In genomic region chr3:9812870-9813483, GRCh38 we compare ENCODE assay signal across 24 cellular contexts. TPM values are rescaled to one million over a fixed set of nuclear protein-coding genes. Genes with fewer than 3 reads are reported as not detected.
DNase-seq lines count a peak whose midpoint lies in the region; ATAC-seq, FAIRE-seq and TF ChIP-seq lines count a peak whose summit lies in the region.
"Had no signal": no experiment of that assay in that cellular context is flagged by ENCODE, and none has a peak within 500 bp of the region (broad histone marks: within the 10 kb centered on the region; RNA-seq: fewer than 3 reads in every experiment).

No MANE protein-coding gene starts in this region.

- no peaks in the 10 kb centered on the region for H3K27me3 ChIP-seq in GM12878 (replicated peaks in 1 of 2; ENCODE audit: control insufficient read depth in 2 of 2, insufficient read depth in 2 of 2, low read length in 1 of 2)
- H3K27me3 ChIP-seq: BE2C had no signal

- POLR2A ChIA-PET in GM12878 (lab: Charles Lee), result interaction anchor here (1.4 kb wide), 2 partner anchors 18 kb away, joined by 3 to 4 read pairs; no protein-coding TSS in a partner anchor

- peaks cover 24% of the 10 kb centered on the region for H3K36me3 Mint-ChIP-seq in T-helper 1 cell treated with Interleukin-12 subunit alpha and Interleukin-12 subunit beta and Interleukin-4 antibody, amounts not matched to agents 30 μg/mL and 1 μg/mL, for 36 hours (ENCODE audit: low read depth)
- H3K36me3 Mint-ChIP-seq in stimulated activated naive B cell treated with anti-CD40 and anti-IgM and Interleukin-4, amounts not matched to agents 10 μg/mL and 1 μg/mL and 100 μg/mL, for 72 hours, result peaks cover 40 to 54% of the 10 kb centered on the region in 2 donors

- H3K4me3 Mint-ChIP-seq in T-helper 1 cell treated with Interleukin-12 subunit alpha and Interleukin-12 subunit beta and Interleukin-4 antibody, amounts not matched to agents 30 μg/mL and 1 μg/mL, for 36 hours, result no peak overlapping the region
- H3K4me3 Mint-ChIP-seq in stimulated activated naive B cell treated with anti-CD40 and anti-IgM and Interleukin-4, amounts not matched to agents 10 μg/mL and 1 μg/mL and 100 μg/mL, for 72 hours, result no peak overlapping the region
- H3K4me3 Mint-ChIP-seq: CD14-positive monocyte had no signal

- 99% methylated on average over 9 of the region's 9 CpGs for WGBS in GM12878 (ENCODE audit: insufficient coverage, insufficient replicate concordance, low lambda C conversion rate, missing lambda C conversion rate)

- H3K27me3 Mint-ChIP-seq in T-helper 1 cell treated with Interleukin-12 subunit alpha and Interleukin-12 subunit beta and Interleukin-4 antibody, amounts not matched to agents 30 μg/mL and 1 μg/mL, for 36 hours (ENCODE audit: low read depth), result no peaks in the 10 kb centered on the region
- H3K27me3 Mint-ChIP-seq in stimulated activated naive B cell treated with anti-CD40 and anti-IgM and Interleukin-4, amounts not matched to agents 10 μg/mL and 1 μg/mL and 100 μg/mL, for 72 hours, result no peaks in the 10 kb centered on the region

- no peak for FAIRE-seq in GM12892 (lab: Jason Lieb, UNC)
- no peak for FAIRE-seq in GM12878 (lab: Jason Lieb, UNC)
- FAIRE-seq: D721Med, RCC 7860 had no signal

- H3K36me3 ChIP-seq in GM12878 (ENCODE audit: control insufficient read depth in 2 of 2, insufficient read depth in 2 of 2, low read length in 1 of 2), result no peaks in the 10 kb centered on the region; a peak in 2 of 4 replicates
- H3K36me3 ChIP-seq: BE2C had no signal

- BruUV-seq in GM12878 (replicated peaks; lab: Mats Ljungman, UMichigan), result no TSS peak

- ATAC-seq in GM12878 (no peak), GM18517 (IDR thresholded peaks at IDR 0.05; ENCODE audit: unreplicated experiment) (no peak)
- no peak for ATAC-seq in stimulated activated naive B cell treated with anti-CD40 and anti-IgM and Interleukin-4, amounts not matched to agents 10 μg/mL and 1 μg/mL and 100 μg/mL, for 72 hours (replicated peaks)
- ATAC-seq: HCT116 had no signal

- RAD21 ChIA-PET in GM12878 (lab: Charles Lee; ENCODE audit: unreplicated experiment), result no interaction called here

- TF ChIP-seq POLR2A in GM12892 (IDR thresholded peaks at IDR 0.05; ENCODE audit: low read depth, low read length), result peak; percentile 40; the same call in 1 of the 2 replicates
- peak; percentile 49 for TF ChIP-seq POLR2A in GM12878 (IDR thresholded peaks at IDR 0.05; ENCODE audit: low read depth, low read length)

- TF ChIP-seq RAD21 in GM12878 (IDR thresholded peaks at IDR 0.05; ENCODE audit: insufficient read depth, low read depth, low read length), result no peak

- peaks cover 10% of the 10 kb centered on the region for H3K4me1 ChIP-seq in GM12878 (ENCODE audit: control insufficient read depth, insufficient read depth, low read length)
- H3K4me1 ChIP-seq: BE2C had no signal

- H3K9ac ChIP-seq in GM12878 (ENCODE audit: control insufficient read depth, insufficient read depth, low read length), result no peak overlapping the region
- H3K9ac ChIP-seq: SK-N-SH had no signal

- no peak overlapping the region for H3K4me2 ChIP-seq in GM12878 (ENCODE audit: control insufficient read depth, insufficient read depth)
- H3K4me2 ChIP-seq: SK-N-SH had no signal

- SMC1A ChIA-PET in GM12878 (lab: Charles Lee; ENCODE audit: uncharacterized antibody, unreplicated experiment), result no interaction called here

- no peak overlapping the region for H2AFZ ChIP-seq in GM12878 (ENCODE audit: control insufficient read depth, low read depth, low read length)

- DNase-seq in T-helper 1 cell (no peak), GM12892 (ENCODE audit: insufficient read length) (no peak), GM12878 (ENCODE audit: low read depth, low spot score) (no peak), globus pallidus (ENCODE audit: low spot score) (no peak)
- DNase-seq in stimulated activated naive B cell treated with anti-CD40 and anti-IgM and Interleukin-4, amounts not matched to agents 10 μg/mL and 1 μg/mL and 100 μg/mL, for 72 hours, result no peak
- DNase-seq: BE2C, Kasumi-1, MV-4-11, NCI-H1105, NCI-H1436 treated with DMSO at 0.1 percent for 48 hours, NCI-H1930, NCI-H2107, NCI-H524, NCI-H774, SIG-M5, SK-N-SH had no signal

- CTCF ChIA-PET in GM12878 (lab: Yijun Ruan, JAX), result no interaction called here

- H3K9me3 ChIP-seq in GM12878 (replicated peaks; ENCODE audit: control insufficient read depth, insufficient read depth, low read length), result no peaks in the 10 kb centered on the region
- H3K9me3 ChIP-seq: BE2C, SK-N-SH had no signal

- H3K27ac ChIP-seq in GM12878 (ENCODE audit: control insufficient read depth, insufficient read depth), result no peak overlapping the region
- H3K27ac ChIP-seq: 22Rv1 had no signal

- peaks cover 28% of the 10 kb centered on the region for H3K4me1 Mint-ChIP-seq in T-helper 1 cell treated with Interleukin-12 subunit alpha and Interleukin-12 subunit beta and Interleukin-4 antibody, amounts not matched to agents 30 μg/mL and 1 μg/mL, for 36 hours (ENCODE audit: low read depth)
- H3K4me1 Mint-ChIP-seq in stimulated activated naive B cell treated with anti-CD40 and anti-IgM and Interleukin-4, amounts not matched to agents 10 μg/mL and 1 μg/mL and 100 μg/mL, for 72 hours, result peaks cover 26 to 38% of the 10 kb centered on the region in 2 donors

- H3K79me2 ChIP-seq in GM12878 (ENCODE audit: control insufficient read depth, insufficient read depth, low read length), result no peaks in the 10 kb centered on the region

- in situ Hi-C loops in GM12878 (cut with MboI), result no loop called here

- H4K20me1 ChIP-seq in GM12878 (ENCODE audit: control insufficient read depth, insufficient read depth), result no peaks in the 10 kb centered on the region

- H3K4me3 ChIP-seq in GM12878, result no peak overlapping the region

- no peak for TF ChIP-seq EP300 in GM12878 (IDR thresholded peaks at IDR 0.05; ENCODE audit: borderline replicate concordance in 1 of 2, control insufficient read depth in 1 of 2, low read depth in 2 of 2, low read length in 2 of 2)

- no peaks in the 10 kb centered on the region for H3K9me3 Mint-ChIP-seq in T-helper 1 cell treated with Interleukin-12 subunit alpha and Interleukin-12 subunit beta and Interleukin-4 antibody, amounts not matched to agents 30 μg/mL and 1 μg/mL, for 36 hours
- no peaks in the 10 kb centered on the region for H3K9me3 Mint-ChIP-seq in stimulated activated naive B cell treated with anti-CD40 and anti-IgM and Interleukin-4, amounts not matched to agents 10 μg/mL and 1 μg/mL and 100 μg/mL, for 72 hours

- TF ChIP-seq CTCF in GM12878 (IDR thresholded peaks at IDR 0.05 in 2 of 3, conservative IDR thresholded peaks at IDR 0.05 in 1 of 3; ENCODE audit: control insufficient read depth in 2 of 3, extremely low read depth in 1 of 3, insufficient read depth in 1 of 3, low read depth in 3 of 3, low read length in 3 of 3), result no peak

- peak overlapping the region; percentile 28 for H3K27ac Mint-ChIP-seq in T-helper 1 cell treated with Interleukin-12 subunit alpha and Interleukin-12 subunit beta and Interleukin-4 antibody, amounts not matched to agents 30 μg/mL and 1 μg/mL, for 36 hours
- peak overlapping the region; percentile 22 for H3K27ac Mint-ChIP-seq in stimulated activated naive B cell treated with anti-CD40 and anti-IgM and Interleukin-4, amounts not matched to agents 10 μg/mL and 1 μg/mL and 100 μg/mL, for 72 hours

- intact Hi-C loops in GM12878 (cut with micrococcal nuclease; ENCODE audit: unreplicated experiment), result no loop called here

RNA-seq across cellular contexts. Expression of gene TTLL3, which starts 2.9 kb away (rescaled TPM):
- 33.8 TPM for polyA plus RNA-seq in GM12892 (2012; ENCODE audit: missing spikeins)
- total RNA-seq in GM12878 (2013; cell fraction: nucleolus; rRNA removed), result 275 and 305 TPM in 2 replicates
- 19.9 and 22.3 TPM in 2 replicates for total RNA-seq in GM12878 (2014; rRNA removed)
- 14.5 and 15.6 TPM in 2 replicates for total RNA-seq in GM12878 (2014; rRNA removed; fragmentation: Illumina TruSeq; extraction: Trizol)
- total RNA-seq in GM12878 (2021), result 30.4 and 36.1 TPM in 2 replicates
- 39.0 TPM for polyA plus RNA-seq in GM12878 (2011; ENCODE audit: low read depth)
- polyA plus RNA-seq in GM12878 (2011; rRNA removed), result 33.8 and 45.3 TPM in 2 replicates
- 54.6 and 61.0 TPM in 2 replicates for polyA plus RNA-seq in GM12878 (2011; cell fraction: cytosol; rRNA removed)
- 363 and 399 TPM in 2 replicates for polyA plus RNA-seq in GM12878 (2011; cell fraction: nucleus; rRNA removed)
- 50.9 and 55.6 TPM in 2 replicates for polyA plus RNA-seq in GM12878 (2012)
- 30.1 and 30.7 TPM in 2 replicates for polyA plus RNA-seq in GM12878 (2014; fragmentation: Illumina TruSeq; extraction: Trizol)
- 1 to 10 TPM; 4.2 to 6.8 TPM for polyA plus RNA-seq in GM12878 (2014; fragmentation: Nextera tagmentation; extraction: Ambion mirVana)
- 49.3 and 51.3 TPM in 2 replicates for polyA plus RNA-seq in GM12878 (2014; rRNA removed)
- 10 to 100 TPM; 10.4 to 13.2 TPM for polyA plus RNA-seq in GM12878 (2016; fragmentation: Nextera tagmentation; extraction: Ambion mirVana)
- 51.2 and 66.0 TPM in 2 replicates for polyA minus RNA-seq in GM12878 (2011; rRNA and poly(A)+ RNA removed)
- polyA minus RNA-seq in GM12878 (2011; cell fraction: cytosol; rRNA and poly(A)+ RNA removed), result 11.6 and 16.2 TPM in 2 replicates
- 52.8 and 85.3 TPM in 2 replicates for polyA minus RNA-seq in GM12878 (2011; cell fraction: nucleus; rRNA and poly(A)+ RNA removed)

RNA-seq across cellular contexts. Expression of gene ARPC4, which starts 20.1 kb away (rescaled TPM):
- 209 TPM for polyA plus RNA-seq in GM12892 (2012; ENCODE audit: missing spikeins)
- 176 and 182 TPM in 2 replicates for total RNA-seq in GM12878 (2013; cell fraction: nucleolus; rRNA removed)
- total RNA-seq in GM12878 (2014; rRNA removed) (329 and 354 TPM in 2 replicates), GM12878 (2014; rRNA removed; fragmentation: Illumina TruSeq; extraction: Trizol) (243 and 257 TPM in 2 replicates), GM12878 (2021) (274 and 277 TPM in 2 replicates)
- 159 TPM for polyA plus RNA-seq in GM12878 (2011; ENCODE audit: low read depth)
- polyA plus RNA-seq in GM12878 (2011; rRNA removed) (177 and 192 TPM in 2 replicates), GM12878 (2014; fragmentation: Illumina TruSeq; extraction: Trizol) (260 and 266 TPM in 2 replicates), GM12878 (2014; fragmentation: Nextera tagmentation; extraction: Ambion mirVana) (10 to 100 TPM; 42.0 to 55.9 TPM), GM12878 (2014; rRNA removed) (293 and 302 TPM in 2 replicates), GM12878 (2016; fragmentation: Nextera tagmentation; extraction: Ambion mirVana) (100 to 1,000 TPM; 313 to 326 TPM)
- 168 and 237 TPM in 2 replicates for polyA plus RNA-seq in GM12878 (2011; cell fraction: cytosol; rRNA removed)
- polyA plus RNA-seq in GM12878 (2011; cell fraction: nucleus; rRNA removed), result 109 and 131 TPM in 2 replicates
- 206 and 224 TPM in 2 replicates for polyA plus RNA-seq in GM12878 (2012)
- 174 and 234 TPM in 2 replicates for polyA minus RNA-seq in GM12878 (2011; rRNA and poly(A)+ RNA removed)
- 133 and 141 TPM in 2 replicates for polyA minus RNA-seq in GM12878 (2011; cell fraction: cytosol; rRNA and poly(A)+ RNA removed)
- 58.4 and 99.3 TPM in 2 replicates for polyA minus RNA-seq in GM12878 (2011; cell fraction: nucleus; rRNA and poly(A)+ RNA removed)

RNA-seq across cellular contexts. Expression of gene TADA3, which starts 20.7 kb away (rescaled TPM):
- polyA plus RNA-seq in GM12892 (2012; ENCODE audit: missing spikeins), result 30.4 TPM
- 15.3 and 16.4 TPM in 2 replicates for total RNA-seq in GM12878 (2013; cell fraction: nucleolus; rRNA removed)
- 61.6 and 71.2 TPM in 2 replicates for total RNA-seq in GM12878 (2014; rRNA removed)
- 38.2 and 41.2 TPM in 2 replicates for total RNA-seq in GM12878 (2014; rRNA removed; fragmentation: Illumina TruSeq; extraction: Trizol)
- 50.5 and 52.2 TPM in 2 replicates for total RNA-seq in GM12878 (2021)
- 16.9 TPM for polyA plus RNA-seq in GM12878 (2011; ENCODE audit: low read depth)
- 19.6 and 33.6 TPM in 2 replicates for polyA plus RNA-seq in GM12878 (2011; rRNA removed)
- polyA plus RNA-seq in GM12878 (2011; cell fraction: cytosol; rRNA removed), result 50.5 and 55.8 TPM in 2 replicates
- 33.5 and 35.2 TPM in 2 replicates for polyA plus RNA-seq in GM12878 (2011; cell fraction: nucleus; rRNA removed)
- polyA plus RNA-seq in GM12878 (2012), result 31.8 and 35.6 TPM in 2 replicates
- polyA plus RNA-seq in GM12878 (2014; fragmentation: Illumina TruSeq; extraction: Trizol), result 26.0 and 49.8 TPM in 2 replicates
- 1 to 10 TPM; 2.6 to 9.0 TPM for polyA plus RNA-seq in GM12878 (2014; fragmentation: Nextera tagmentation; extraction: Ambion mirVana)
- polyA plus RNA-seq in GM12878 (2014; rRNA removed), result 55.7 and 63.4 TPM in 2 replicates
- 10 to 100 TPM; 64.7 to 71.0 TPM for polyA plus RNA-seq in GM12878 (2016; fragmentation: Nextera tagmentation; extraction: Ambion mirVana)
- polyA minus RNA-seq in GM12878 (2011; rRNA and poly(A)+ RNA removed), result 17.2 and 38.1 TPM in 2 replicates
- 17.3 and 17.9 TPM in 2 replicates for polyA minus RNA-seq in GM12878 (2011; cell fraction: cytosol; rRNA and poly(A)+ RNA removed)
- 10.2 and 15.5 TPM in 2 replicates for polyA minus RNA-seq in GM12878 (2011; cell fraction: nucleus; rRNA and poly(A)+ RNA removed)

RNA-seq across cellular contexts. Expression of gene RPUSD3, which starts 30.8 kb away (rescaled TPM):
- 32.8 TPM for polyA plus RNA-seq in GM12892 (2012; ENCODE audit: missing spikeins)
- total RNA-seq in GM12878 (2013; cell fraction: nucleolus; rRNA removed), result 43.7 and 48.1 TPM in 2 replicates
- total RNA-seq in GM12878 (2014; rRNA removed) (38.7 and 44.8 TPM in 2 replicates), GM12878 (2014; rRNA removed; fragmentation: Illumina TruSeq; extraction: Trizol) (26.9 and 28.9 TPM in 2 replicates), GM12878 (2021) (41.3 and 44.9 TPM in 2 replicates)
- polyA plus RNA-seq in GM12878 (2011; ENCODE audit: low read depth), result 17.4 TPM
- polyA plus RNA-seq in GM12878 (2011; rRNA removed) (17.6 and 48.0 TPM in 2 replicates), GM12878 (2014; fragmentation: Illumina TruSeq; extraction: Trizol) (23.2 and 33.8 TPM in 2 replicates), GM12878 (2014; fragmentation: Nextera tagmentation; extraction: Ambion mirVana) (10 to 100 TPM in 1 of 2 experiments, 1 to 10 TPM in 1; 6.4 to 13.6 TPM), GM12878 (2014; rRNA removed) (38.8 and 43.2 TPM in 2 replicates), GM12878 (2016; fragmentation: Nextera tagmentation; extraction: Ambion mirVana) (10 to 100 TPM; 68.9 to 72.9 TPM)
- polyA plus RNA-seq in GM12878 (2011; cell fraction: cytosol; rRNA removed), result 44.7 and 49.4 TPM in 2 replicates
- 51.8 and 64.3 TPM in 2 replicates for polyA plus RNA-seq in GM12878 (2011; cell fraction: nucleus; rRNA removed)
- 25.4 and 31.3 TPM in 2 replicates for polyA plus RNA-seq in GM12878 (2012)
- 32.4 and 38.2 TPM in 2 replicates for polyA minus RNA-seq in GM12878 (2011; rRNA and poly(A)+ RNA removed)
- 7.4 and 19.8 TPM in 2 replicates for polyA minus RNA-seq in GM12878 (2011; cell fraction: cytosol; rRNA and poly(A)+ RNA removed)
- polyA minus RNA-seq in GM12878 (2011; cell fraction: nucleus; rRNA and poly(A)+ RNA removed), result 12.5 and 24.1 TPM in 2 replicates

RNA-seq across cellular contexts. Expression of gene CAMK1, which starts 43.2 kb away (rescaled TPM):
- polyA plus RNA-seq in GM12892 (2012; ENCODE audit: missing spikeins), result 3.3 TPM
- not detected in 2 replicates for total RNA-seq in GM12878 (2013; cell fraction: nucleolus; rRNA removed)
- total RNA-seq in GM12878 (2014; rRNA removed) (0.44 and 0.73 TPM in 2 replicates), GM12878 (2014; rRNA removed; fragmentation: Illumina TruSeq; extraction: Trizol) (0.31 and 0.32 TPM in 2 replicates), GM12878 (2021) (0.61 and 0.64 TPM in 2 replicates)
- 0.79 TPM for polyA plus RNA-seq in GM12878 (2011; ENCODE audit: low read depth)
- polyA plus RNA-seq in GM12878 (2011; rRNA removed) (0.16 and 0.24 TPM in 2 replicates), GM12878 (2014; fragmentation: Illumina TruSeq; extraction: Trizol) (0.28 TPM in 1 of 2 replicates, not detected in the other), GM12878 (2014; fragmentation: Nextera tagmentation; extraction: Ambion mirVana) (not detected), GM12878 (2014; rRNA removed) (0.18 and 0.37 TPM in 2 replicates), GM12878 (2016; fragmentation: Nextera tagmentation; extraction: Ambion mirVana) (1 to 10 TPM; 1.5 to 2.1 TPM)
- polyA plus RNA-seq in GM12878 (2011; cell fraction: cytosol; rRNA removed), result 0.48 and 0.67 TPM in 2 replicates
- 0.43 and 0.47 TPM in 2 replicates for polyA plus RNA-seq in GM12878 (2011; cell fraction: nucleus; rRNA removed)
- polyA plus RNA-seq in GM12878 (2012), result 1.0 and 1.6 TPM in 2 replicates
- polyA minus RNA-seq in GM12878 (2011; rRNA and poly(A)+ RNA removed), result 0.37 and 0.67 TPM in 2 replicates
- polyA minus RNA-seq in GM12878 (2011; cell fraction: cytosol; rRNA and poly(A)+ RNA removed), result not detected in 2 replicates
- 0.12 TPM in 1 of 2 replicates, not detected in the other for polyA minus RNA-seq in GM12878 (2011; cell fraction: nucleus; rRNA and poly(A)+ RNA removed)
- total RNA-seq: G401 had no signal
